30 cellular contexts compared by ENCODE assay signal in the genomic region with DNA sequence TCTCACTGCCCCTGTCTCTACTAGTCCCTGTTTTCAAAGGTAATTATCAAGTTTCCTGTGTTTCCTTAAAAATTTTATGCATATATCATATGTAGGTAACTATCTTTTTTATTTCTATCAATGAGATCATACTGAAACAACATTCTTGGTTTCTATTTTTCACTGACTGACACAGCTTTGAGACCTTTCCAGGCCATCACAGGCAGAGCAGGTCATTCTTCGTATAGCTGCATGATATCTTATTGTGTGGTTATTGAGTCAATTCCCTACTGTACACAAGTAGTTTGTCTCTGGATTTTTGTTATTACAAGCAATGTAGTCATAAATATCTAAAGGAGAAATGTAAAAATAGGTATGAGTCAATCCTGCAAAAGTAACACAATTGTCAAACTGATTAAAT.
DNase-seq lines count a peak whose midpoint lies in the region; ATAC-seq, FAIRE-seq and TF ChIP-seq lines count a peak whose summit lies in the region.
"Had no signal": no experiment of that assay in that cellular context is flagged by ENCODE, and none has a peak within 500 bp of the region (broad histone marks: within the 10 kb centered on the region; RNA-seq: fewer than 3 reads in every experiment).

No MANE protein-coding gene starts in this region.

- peaks cover under 1% of the 10 kb centered on the region for H3K4me1 Mint-ChIP-seq in activated CD4-positive, alpha-beta T cell treated with anti-CD3 and anti-CD28 coated beads, Interleukin-2, amount 10 ng/mL, durations not matched to agents 24 days and 14 days
- peaks cover 2% of the 10 kb centered on the region for H3K4me1 Mint-ChIP-seq in activated CD4-positive, alpha-beta T cell treated with anti-CD3 and anti-CD28 coated beads, Interleukin-2, amount 10 ng/mL, durations not matched to agents 7 days and 5 days
- no peaks in the 10 kb centered on the region for H3K4me1 Mint-ChIP-seq in activated CD8-positive, alpha-beta T cell treated with anti-CD3 and anti-CD28 coated beads, Interleukin-2, amount 10 ng/mL, durations not matched to agents 7 days and 5 days (ENCODE audit: low read depth)
- H3K4me1 Mint-ChIP-seq: B cell; central memory CD8-positive, alpha-beta T cell had no signal

- intact Hi-C loops in activated CD4-positive, alpha-beta T cell treated with anti-CD3 and anti-CD28 coated beads, Interleukin-2, amount 10 ng/mL, durations not matched to agents 24 days and 14 days (cut with micrococcal nuclease), result no loop called here
- intact Hi-C loops in lower leg skin (cut with DNase I; ENCODE audit: low total_unique reads), result no loop called here

- no peaks in the 10 kb centered on the region for H3K9me3 ChIP-seq in small intestine (ENCODE audit: control insufficient read depth, low read depth)
- H3K9me3 ChIP-seq: left ventricle myocardium inferior, mucosa of descending colon, SJCRH30, spleen, upper lobe of left lung had no signal

- no peak for TF ChIP-seq CTCF in epithelial cell of esophagus (IDR thresholded peaks at IDR 0.05; ENCODE audit: insufficient read depth, low read depth, low read length, missing control alignments)
- no peak for TF ChIP-seq CTCF in lower leg skin (IDR thresholded peaks at IDR 0.05)

- H3K9me3 Mint-ChIP-seq in activated CD4-positive, alpha-beta T cell treated with anti-CD3 and anti-CD28 coated beads, Interleukin-2, amount 10 ng/mL, durations not matched to agents 24 days and 14 days, result no peaks in the 10 kb centered on the region
- no peaks in the 10 kb centered on the region for H3K9me3 Mint-ChIP-seq in activated CD4-positive, alpha-beta T cell treated with anti-CD3 and anti-CD28 coated beads, Interleukin-2, amount 10 ng/mL, durations not matched to agents 7 days and 5 days
- H3K9me3 Mint-ChIP-seq in activated CD8-positive, alpha-beta T cell treated with anti-CD3 and anti-CD28 coated beads, Interleukin-2, amount 10 ng/mL, durations not matched to agents 7 days and 5 days (ENCODE audit: insufficient read depth), result no peaks in the 10 kb centered on the region
- H3K9me3 Mint-ChIP-seq: central memory CD8-positive, alpha-beta T cell had no signal

- H3K4me1 ChIP-seq in small intestine (ENCODE audit: control insufficient read depth in 2 of 2, insufficient read depth in 1 of 2, low read depth in 1 of 2, low read length in 1 of 2), result no peaks in the 10 kb centered on the region
- H3K4me1 ChIP-seq: left ventricle myocardium inferior, SJCRH30, spleen, upper lobe of left lung had no signal

- CTCF ChIA-PET in activated CD4-positive, alpha-beta T cell treated with anti-CD3 and anti-CD28 coated beads, Interleukin-2, amount 10 ng/mL, durations not matched to agents 7 days and 5 days (lab: Charles Lee), result no interaction called here
- CTCF ChIA-PET in activated CD8-positive, alpha-beta T cell treated with anti-CD3 and anti-CD28 coated beads, Interleukin-2, amount 10 ng/mL, durations not matched to agents 7 days and 5 days (lab: Charles Lee), result no interaction called here

- H3K36me3 Mint-ChIP-seq in activated CD4-positive, alpha-beta T cell treated with anti-CD3 and anti-CD28 coated beads, Interleukin-2, amount 10 ng/mL, durations not matched to agents 24 days and 14 days (ENCODE audit: low read depth), result no peaks in the 10 kb centered on the region
- H3K36me3 Mint-ChIP-seq in activated CD4-positive, alpha-beta T cell treated with anti-CD3 and anti-CD28 coated beads, Interleukin-2, amount 10 ng/mL, durations not matched to agents 7 days and 5 days (ENCODE audit: low read depth), result no peaks in the 10 kb centered on the region
- no peaks in the 10 kb centered on the region for H3K36me3 Mint-ChIP-seq in activated CD8-positive, alpha-beta T cell treated with anti-CD3 and anti-CD28 coated beads, Interleukin-2, amount 10 ng/mL, durations not matched to agents 7 days and 5 days (ENCODE audit: low read depth)

- H3K36me3 ChIP-seq in small intestine (ENCODE audit: control insufficient read depth in 2 of 2, insufficient read depth in 2 of 2, low read length in 2 of 2), result no peaks in the 10 kb centered on the region
- H3K36me3 ChIP-seq: left ventricle myocardium inferior, SJCRH30, spleen, upper lobe of left lung had no signal

- peak; percentile 35 for DNase-seq in activated CD4-positive, alpha-beta T cell treated with anti-CD3 and anti-CD28 coated beads, Interleukin-2, amount 10 ng/mL, durations not matched to agents 24 days and 14 days
- no peak for DNase-seq in activated CD4-positive, alpha-beta T cell treated with anti-CD3 and anti-CD28 coated beads, Interleukin-2, amount 10 ng/mL, durations not matched to agents 7 days and 5 days
- DNase-seq in LHCN-M2 (ENCODE audit: low read depth), result peak; percentile 57
- DNase-seq in epithelial cell of esophagus (ENCODE audit: low read depth), result peak; percentile 54
- DNase-seq in activated CD8-positive, alpha-beta T cell treated with anti-CD3 and anti-CD28 coated beads, Interleukin-2, amount 10 ng/mL, durations not matched to agents 7 days and 5 days, result no peak
- no peak for DNase-seq in lower leg skin (ENCODE audit: low spot score in 2 of 2)
- DNase-seq in small intestine, result no peak
- DNase-seq: activated CD4-positive, alpha-beta T cell treated with anti-CD3 and anti-CD28 coated beads for 48 hours; activated CD8-positive, alpha-beta memory T cell treated with anti-CD3 and anti-CD28 coated beads, Interleukin-2, amount 50 U/mL, for 4 hours; activated gamma-delta T cell; amniotic stem cell; COR-L47; head of caudate nucleus; Kasumi-1; left ventricle myocardium inferior; mucosa of descending colon; NCI-H1105; NCI-H2029 treated with DMSO at 0.1 percent for 48 hours; NCI-H446 treated with DMSO at 0.1 percent for 48 hours; SJCRH30; spleen; T-helper 1 cell; upper lobe of left lung had no signal

- POLR2A ChIA-PET in activated CD4-positive, alpha-beta T cell treated with anti-CD3 and anti-CD28 coated beads, Interleukin-2, amount 10 ng/mL, durations not matched to agents 7 days and 5 days (lab: Charles Lee), result no interaction called here
- POLR2A ChIA-PET in activated CD8-positive, alpha-beta T cell treated with anti-CD3 and anti-CD28 coated beads, Interleukin-2, amount 10 ng/mL, durations not matched to agents 7 days and 5 days (lab: Charles Lee), result no interaction called here

- 82 to 86% methylated on average over 1 of the region's 1 CpG for WGBS in lower leg skin, 2 donors
- 67 to 77% (median 73%) methylated on average over 1 of the region's 1 CpG for WGBS in small intestine, 3 donors

- no peak overlapping the region for H3K27ac Mint-ChIP-seq in activated CD4-positive, alpha-beta T cell treated with anti-CD3 and anti-CD28 coated beads, Interleukin-2, amount 10 ng/mL, durations not matched to agents 24 days and 14 days
- no peak overlapping the region for H3K27ac Mint-ChIP-seq in activated CD4-positive, alpha-beta T cell treated with anti-CD3 and anti-CD28 coated beads, Interleukin-2, amount 10 ng/mL, durations not matched to agents 7 days and 5 days
- no peak overlapping the region for H3K27ac Mint-ChIP-seq in activated CD8-positive, alpha-beta T cell treated with anti-CD3 and anti-CD28 coated beads, Interleukin-2, amount 10 ng/mL, durations not matched to agents 7 days and 5 days
- H3K27ac Mint-ChIP-seq: B cell had no signal

- no peaks in the 10 kb centered on the region for H3K27me3 ChIP-seq in small intestine (ENCODE audit: control insufficient read depth in 2 of 2, insufficient read depth in 2 of 2, low read length in 2 of 2)
- H3K27me3 ChIP-seq: SJCRH30, spleen, upper lobe of left lung had no signal

- H3K27ac ChIP-seq in small intestine (ENCODE audit: low read depth in 1 of 2, low read length in 1 of 2), result no peak overlapping the region
- H3K27ac ChIP-seq: 22Rv1, left ventricle myocardium inferior, SJCRH30, spleen, upper lobe of left lung had no signal

- FAIRE-seq in small intestine (lab: Jason Lieb, UNC), result no peak
- FAIRE-seq: H1 had no signal

- ATAC-seq in activated CD8-positive, alpha-beta T cell treated with anti-CD3 and anti-CD28 coated beads, Interleukin-2, amount 10 ng/mL, durations not matched to agents 7 days and 5 days, result no peak
- no peak for ATAC-seq in HG03095 (IDR thresholded peaks at IDR 0.05; ENCODE audit: unreplicated experiment)
- ATAC-seq: esophagus mucosa, mucosa of descending colon, Panc1 had no signal

- TF ChIP-seq POLR2A in lower leg skin (IDR thresholded peaks at IDR 0.05), result no peak

- H3K4me3 ChIP-seq in epithelial cell of esophagus (ENCODE audit: low read length), result no peak overlapping the region
- H3K4me3 ChIP-seq in lower leg skin (ENCODE audit: low read depth, poor library complexity, severe bottlenecking), result no peak overlapping the region
- no peak overlapping the region for H3K4me3 ChIP-seq in small intestine (ENCODE audit: low read depth in 1 of 2, low read length in 2 of 2)
- H3K4me3 ChIP-seq: left ventricle myocardium inferior, mucosa of descending colon, SJCRH30, spleen, upper lobe of left lung had no signal

- H3K27me3 Mint-ChIP-seq in activated CD4-positive, alpha-beta T cell treated with anti-CD3 and anti-CD28 coated beads, Interleukin-2, amount 10 ng/mL, durations not matched to agents 24 days and 14 days, result peaks cover 19% of the 10 kb centered on the region
- H3K27me3 Mint-ChIP-seq in activated CD4-positive, alpha-beta T cell treated with anti-CD3 and anti-CD28 coated beads, Interleukin-2, amount 10 ng/mL, durations not matched to agents 7 days and 5 days, result peaks cover 6% of the 10 kb centered on the region
- H3K27me3 Mint-ChIP-seq in activated CD8-positive, alpha-beta T cell treated with anti-CD3 and anti-CD28 coated beads, Interleukin-2, amount 10 ng/mL, durations not matched to agents 7 days and 5 days (ENCODE audit: low read depth), result no peaks in the 10 kb centered on the region
- H3K27me3 Mint-ChIP-seq: B cell had no signal

- no peak overlapping the region for H3K4me3 Mint-ChIP-seq in activated CD4-positive, alpha-beta T cell treated with anti-CD3 and anti-CD28 coated beads, Interleukin-2, amount 10 ng/mL, durations not matched to agents 24 days and 14 days
- no peak overlapping the region for H3K4me3 Mint-ChIP-seq in activated CD4-positive, alpha-beta T cell treated with anti-CD3 and anti-CD28 coated beads, Interleukin-2, amount 10 ng/mL, durations not matched to agents 7 days and 5 days
- no peak overlapping the region for H3K4me3 Mint-ChIP-seq in activated CD8-positive, alpha-beta T cell treated with anti-CD3 and anti-CD28 coated beads, Interleukin-2, amount 10 ng/mL, durations not matched to agents 7 days and 5 days
- H3K4me3 Mint-ChIP-seq: B cell; central memory CD8-positive, alpha-beta T cell had no signal

Comparison
In these comparisons a context has a peak if more than half of its experiments do, and no peak if none do; other contexts are left out.
1. DNase-seq: peak in activated CD4-positive, alpha-beta T cell treated with anti-CD3 and anti-CD28 coated beads, Interleukin-2, amount 10 ng/mL, durations not matched to agents 24 days and 14 days (single experiment), LHCN-M2 (single experiment) and epithelial cell of esophagus (single experiment); none in activated CD4-positive, alpha-beta T cell treated with anti-CD3 and anti-CD28 coated beads, Interleukin-2, amount 10 ng/mL, durations not matched to agents 7 days and 5 days (single experiment), activated CD8-positive, alpha-beta T cell treated with anti-CD3 and anti-CD28 coated beads, Interleukin-2, amount 10 ng/mL, durations not matched to agents 7 days and 5 days (single experiment), lower leg skin (0 of 2) and small intestine (single experiment).